19 cellular contexts compared by ENCODE assay signal in the genomic region with DNA sequence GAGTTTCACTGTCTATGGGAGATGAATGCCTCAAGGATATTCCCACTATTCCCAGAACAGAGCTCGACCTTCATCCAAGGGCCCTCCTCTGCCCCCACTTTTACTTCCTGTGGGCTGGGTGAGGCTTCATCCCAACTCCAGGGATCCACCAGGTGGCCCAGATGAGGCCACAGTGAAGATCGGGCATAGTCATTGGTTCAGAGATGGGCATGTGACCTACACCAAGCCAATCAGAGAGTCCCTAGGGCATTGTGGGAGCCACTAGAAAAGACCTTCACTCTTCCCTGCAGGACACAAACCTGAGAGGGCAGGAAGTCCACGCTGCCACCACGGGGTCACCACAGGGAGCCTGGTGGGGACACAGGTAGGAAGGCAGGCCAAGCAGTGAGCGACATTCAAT.
DNase-seq lines count a peak whose midpoint lies in the region; ATAC-seq, FAIRE-seq and TF ChIP-seq lines count a peak whose summit lies in the region.
"Had no signal": no experiment of that assay in that cellular context is flagged by ENCODE, and none has a peak within 500 bp of the region (broad histone marks: within the 10 kb centered on the region; RNA-seq: fewer than 3 reads in every experiment).

No MANE protein-coding gene starts in this region.

- BruUV-seq in HCT116 (replicated peaks; lab: Mats Ljungman, UMichigan) (no TSS peak), K562 (replicated peaks; lab: Mats Ljungman, UMichigan) (no TSS peak)

- H3K4me1 ChIP-seq in A549 (peaks cover 6% of the 10 kb centered on the region; the same call in 1 of the 3 replicates), HCT116 (ENCODE audit: control insufficient read depth in 1 of 2, insufficient read depth in 2 of 2, low read length in 2 of 2) (peaks cover 18 to 24% of the 10 kb centered on the region in 2 experiments), K562 (replicated peaks in 1 of 2; ENCODE audit: control insufficient read depth in 2 of 2, insufficient read depth in 2 of 2, low read length in 2 of 2) (no peaks in the 10 kb centered on the region), trophoblast cell (ENCODE audit: control insufficient read depth in 1 of 2, insufficient read depth in 2 of 2, low read length in 2 of 2) (peaks cover 6 to 7% of the 10 kb centered on the region in 2 experiments)

- ATAC-seq in A549 (peak in 1 of 2 experiments; percentile 33; a peak in 1 of 6 replicates), HCT116 (peak; percentile 39; the same call in 1 of the 2 replicates), K562 (peak; percentile 87), HG03196 (IDR thresholded peaks at IDR 0.05; ENCODE audit: unreplicated experiment) (no peak), HG02798 (IDR thresholded peaks at IDR 0.05; ENCODE audit: poor library complexity, unreplicated experiment) (no peak)

- H3K9me3 ChIP-seq in A549 (peaks cover 12% of the 10 kb centered on the region; the same call in 2 of the 3 replicates), HCT116 (ENCODE audit: control insufficient read depth in 1 of 2, insufficient read depth in 1 of 2, low read depth in 1 of 2, low read length in 2 of 2) (peaks cover 0 to 7% of the 10 kb centered on the region in 2 experiments; a peak in 1 of 4 replicates), K562 (replicated peaks; ENCODE audit: control insufficient read depth, insufficient read depth, low read depth, low read length) (peaks cover 5% of the 10 kb centered on the region), trophoblast cell (ENCODE audit: insufficient read depth, low read depth, low read length) (peaks cover 15% of the 10 kb centered on the region)

- peaks cover 4% of the 10 kb centered on the region for H3K79me1 ChIP-seq in trophoblast cell (ENCODE audit: low read length)

- no peak overlapping the region for H2BK5ac ChIP-seq in trophoblast cell (ENCODE audit: low read depth, low read length, poor library complexity)

- H3K4me2 ChIP-seq in A549 (no peak overlapping the region), HCT116 (ENCODE audit: low read length) (no peak overlapping the region), K562 (ENCODE audit: insufficient read depth, low read length) (peak overlapping the region; percentile 23; the same call in 1 of the 2 replicates), trophoblast cell (ENCODE audit: low read length) (no peak overlapping the region)

- H3K4ac ChIP-seq in trophoblast cell (ENCODE audit: low read depth, low read length) = no peak overlapping the region

- RAD21 ChIA-PET in HCT116 (lab: Charles Lee; ENCODE audit: low non-redundant PET in 1 of 2, low total read pairs in 2 of 2, uncharacterized antibody in 2 of 2, unreplicated experiment in 2 of 2) = no interaction called here

- no peaks in the 10 kb centered on the region; the same call in 1 of the 2 replicates for H3K9me2 ChIP-seq in HCT116 (ENCODE audit: insufficient read depth)

- in situ Hi-C loops in K562 (cut with MboI) = no loop called here

- H4K12ac ChIP-seq in trophoblast cell (ENCODE audit: low read depth, low read length) = no peak overlapping the region

- TF ChIP-seq RAD21 in A549 (conservative IDR thresholded peaks at IDR 0.05 in 1 of 2, IDR thresholded peaks at IDR 0.05 in 1 of 2) (no peak), HCT116 (IDR thresholded peaks at IDR 0.05; ENCODE audit: low read depth) (no peak), K562 (CRISPR knock-in tag; conservative IDR thresholded peaks at IDR 0.05 in 1 of 2, IDR thresholded peaks at IDR 0.05 in 1 of 2) (no peak)

- no peak overlapping the region for H4K8ac ChIP-seq in trophoblast cell (ENCODE audit: low read depth, low read length)

- no peak overlapping the region for H3K14ac ChIP-seq in trophoblast cell (ENCODE audit: low read length)

- no peak overlapping the region for H3K9ac ChIP-seq in HCT116 (ENCODE audit: low read length)
- no peak overlapping the region for H3K9ac ChIP-seq in K562 (ENCODE audit: insufficient read depth in 1 of 2, low read depth in 2 of 2, low read length in 2 of 2)
- H3K9ac ChIP-seq in trophoblast cell (ENCODE audit: low read length) = no peak overlapping the region

- H2AK5ac ChIP-seq in trophoblast cell (ENCODE audit: low read length) = no peak overlapping the region

- H3K4me3 ChIP-seq in A549 (no peak overlapping the region), HCT116 (replicated peaks in 1 of 2; ENCODE audit: low read depth in 1 of 2, low read length in 2 of 2) (no peak overlapping the region), K562 (no peak overlapping the region), trophoblast cell (ENCODE audit: low read depth, low read length) (no peak overlapping the region)

- no peak for TF ChIP-seq CTCF in A549 (IDR thresholded peaks at IDR 0.05)
- TF ChIP-seq CTCF in HCT116 (IDR thresholded peaks at IDR 0.05 in 2 of 3, conservative IDR thresholded peaks at IDR 0.05 in 1 of 3; ENCODE audit: borderline replicate concordance in 1 of 3, insufficient read depth in 1 of 3, low read depth in 2 of 3, low read length in 2 of 3) = peak in 1 of 3 experiments; percentile 14; a peak in 1 of 6 replicates
- 0 out of 6 replicates have a peak, but pooled peaks of 1 of the 3 experiments have one; percentile 16 for TF ChIP-seq CTCF in K562 (IDR thresholded peaks at IDR 0.05 in 2 of 3, conservative IDR thresholded peaks at IDR 0.05 in 1 of 3; ENCODE audit: insufficient read depth in 2 of 3, low read depth in 1 of 3, low read length in 3 of 3)

- TF ChIP-seq POLR2A in A549 (IDR thresholded peaks at IDR 0.05; ENCODE audit: low read length) = no peak
- TF ChIP-seq POLR2A in HCT116 (IDR thresholded peaks at IDR 0.05; ENCODE audit: borderline replicate concordance, extremely low read depth, insufficient read depth, insufficient read length) = no peak
- TF ChIP-seq POLR2A in K562 (conservative IDR thresholded peaks at IDR 0.05) = no peak

- H3K18ac ChIP-seq in trophoblast cell (ENCODE audit: low read length) = no peak overlapping the region

- TF ChIP-seq EP300 in A549 (IDR thresholded peaks at IDR 0.05) (no peak), K562 (IDR thresholded peaks at IDR 0.05; ENCODE audit: low read length) (no peak)

- no peak overlapping the region for H3K27ac ChIP-seq in A549
- no peak overlapping the region for H3K27ac ChIP-seq in HCT116 (ENCODE audit: low read depth, low read length)
- H3K27ac ChIP-seq in K562 (ENCODE audit: extremely low read depth, low read depth, low read length) = no peak overlapping the region
- no peak overlapping the region for H3K27ac ChIP-seq in trophoblast cell (ENCODE audit: low read depth, low read length)
- H3K27ac ChIP-seq: C4-2B had no signal

- H2BK120ac ChIP-seq in trophoblast cell (ENCODE audit: insufficient read depth, low read length, poor library complexity) = peak overlapping the region; percentile 15

- POLR2A ChIA-PET in A549 (lab: Yijun Ruan, JAX) (no interaction called here), HCT116 (lab: Charles Lee) (no interaction called here), K562 (lab: Yijun Ruan, JAX) (interaction anchor here (0.6 to 1.7 kb wide), 2 partner anchors 13 to 201 kb away, joined by 3 to 4 read pairs; no protein-coding TSS in a partner anchor)

- H3K27me3 ChIP-seq in HCT116 (ENCODE audit: insufficient read depth, low read length) = no peaks in the 10 kb centered on the region
- H3K27me3 ChIP-seq in K562 (ENCODE audit: control insufficient read depth in 2 of 2, insufficient read depth in 2 of 2, low read length in 2 of 2) = peaks cover 2 to 29% of the 10 kb centered on the region in 2 experiments; a peak in 3 of 5 replicates
- no peaks in the 10 kb centered on the region for H3K27me3 ChIP-seq in trophoblast cell (ENCODE audit: insufficient read depth, low read length)

- H4K91ac ChIP-seq in trophoblast cell (ENCODE audit: low read depth, low read length) = peak overlapping the region; percentile 26

- H3K79me2 ChIP-seq in HCT116 (ENCODE audit: insufficient read depth, low read length) (no peaks in the 10 kb centered on the region), K562 (ENCODE audit: control insufficient read depth, insufficient read depth, low read length) (no peaks in the 10 kb centered on the region), trophoblast cell (ENCODE audit: control insufficient read depth, insufficient read depth, low read length, poor library complexity) (no peaks in the 10 kb centered on the region)

- DNase-seq in A549 (ENCODE audit: low read depth in 1 of 2, low spot score in 1 of 2) (no peak), HCT116 (ENCODE audit: low read depth, low spot score) (no peak), K562 (ENCODE audit: extremely low read depth in 1 of 4, low spot score in 3 of 4) (peak; percentile 21 to 61 (median 55)), trophoblast cell (no peak), HT-29 (ENCODE audit: low spot score) (no peak)
- DNase-seq: AML-193, DMS79 treated with DMSO at 0.1 percent for 48 hours, HFFc6, NCI-H1092 treated with DMSO at 0.1 percent for 48 hours, NCI-H1694, NCI-H2081 treated with DMSO at 0.1 percent for 48 hours, NCI-H510A, NCI-H748 treated with DMSO at 0.1 percent for 48 hours, Right ventricle myocardium superior had no signal

- peak overlapping the region; percentile 15 for H2BK12ac ChIP-seq in trophoblast cell (ENCODE audit: low read length)

- H3K36me3 ChIP-seq in HCT116 (ENCODE audit: control insufficient read depth in 1 of 2, insufficient read depth in 2 of 2, low read length in 2 of 2) (no peaks in the 10 kb centered on the region), K562 (ENCODE audit: control insufficient read depth, insufficient read depth, low read length) (no peaks in the 10 kb centered on the region), trophoblast cell (ENCODE audit: control insufficient read depth in 1 of 2, insufficient read depth in 2 of 2, low read length in 2 of 2) (no peaks in the 10 kb centered on the region)

- no peaks in the 10 kb centered on the region for H3K9me1 ChIP-seq in K562 (ENCODE audit: control insufficient read depth, insufficient read depth, low read length)

- no peaks in the 10 kb centered on the region for H4K20me1 ChIP-seq in HCT116 (ENCODE audit: insufficient read depth)
- H4K20me1 ChIP-seq in K562 (replicated peaks; ENCODE audit: control insufficient read depth, insufficient read depth, low read length) = no peaks in the 10 kb centered on the region

- H2AFZ ChIP-seq in HCT116 (ENCODE audit: low read depth, low read length, poor library complexity, severe bottlenecking) (no peak overlapping the region), K562 (ENCODE audit: low read depth, low read length) (peak overlapping the region; percentile 73), trophoblast cell (ENCODE audit: insufficient read depth, low read length, poor library complexity) (no peak overlapping the region)

- intact Hi-C loops in HCT116 (cut with micrococcal nuclease) = no loop called here
- intact Hi-C loops in K562 (cut with micrococcal nuclease) = no loop called here

- WGBS in A549 (ENCODE audit: missing lambda C conversion rate) = 83% methylated on average over 3 of the region's 5 CpGs
- WGBS in K562 (ENCODE audit: insufficient coverage, low coverage, missing lambda C conversion rate) = 8% methylated on average over 5 of the region's 5 CpGs
- no CpG with 5 or more reads among the region's 5 CpGs for WGBS in trophoblast cell (ENCODE audit: extremely low coverage, insufficient coverage, insufficient read length)

- FAIRE-seq in A549 (lab: Jason Lieb, UNC) (no peak), K562 (lab: Jason Lieb, UNC) (no peak)
- FAIRE-seq: D721Med, RCC 7860 had no signal

- no peak overlapping the region for H3K23ac ChIP-seq in trophoblast cell (ENCODE audit: low read length)

- CTCF ChIA-PET in A549 (lab: Yijun Ruan, JAX) (no interaction called here), HCT116 (lab: Charles Lee) (no interaction called here), K562 (lab: Yijun Ruan, JAX; ENCODE audit: low intra/inter-chr PET ratio) (no interaction called here)

Comparison
In these comparisons a context has a peak if more than half of its experiments do, and no peak if none do; other contexts are left out.
1. ATAC-seq: peak in HCT116 (single experiment) and K562 (single experiment); none in HG03196 (single experiment) and HG02798 (single experiment).
2. DNase-seq: peak in K562 (4 of 4); none in A549 (0 of 2), HCT116 (single experiment), trophoblast cell (0 of 2) and HT-29 (single experiment).